ENCODE assay signal across 9 cellular contexts in the genomic region with DNA sequence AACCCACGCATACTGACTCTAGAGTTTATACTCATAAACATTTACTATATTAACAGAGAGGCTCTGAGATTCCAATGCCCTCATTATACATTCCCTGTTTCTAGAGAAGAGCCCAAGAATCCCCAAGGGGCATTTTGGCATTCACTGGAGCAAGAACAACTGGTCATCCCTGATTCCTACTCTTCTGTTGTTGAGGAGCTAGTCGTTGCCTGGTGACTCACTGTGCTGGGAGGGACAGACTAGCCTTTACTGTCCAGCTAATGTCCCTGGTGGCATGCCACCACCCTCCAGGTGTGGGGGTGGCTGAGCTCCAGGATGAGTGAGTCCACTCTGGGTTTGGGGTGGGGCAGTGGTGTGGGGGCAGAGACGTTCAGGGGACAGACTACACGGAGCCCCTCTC. TPM values are rescaled to one million over a fixed set of nuclear protein-coding genes. Genes with fewer than 3 reads are reported as not detected.
DNase-seq lines count a peak whose midpoint lies in the region; ATAC-seq, FAIRE-seq and TF ChIP-seq lines count a peak whose summit lies in the region.
"Had no signal": no experiment of that assay in that cellular context is flagged by ENCODE, and none has a peak within 500 bp of the region (broad histone marks: within the 10 kb centered on the region; RNA-seq: fewer than 3 reads in every experiment).

No MANE protein-coding gene starts in this region.

- in situ Hi-C loops in brain microvascular endothelial cell (cut with HindIII; ENCODE audit: low pct_ligation_motif_present, low sequenced_read_pairs): no loop called here

- H3K27me3 ChIP-seq in brain microvascular endothelial cell (replicated peaks) (no peaks in the 10 kb centered on the region), upper lobe of right lung (no peaks in the 10 kb centered on the region)
- H3K27me3 ChIP-seq: Peyer's patch had no signal

- FAIRE-seq in frontal cortex (lab: Jason Lieb, UNC): no peak

- TF ChIP-seq CTCF in brain microvascular endothelial cell (IDR thresholded peaks at IDR 0.05; ENCODE audit: low read depth, low read length, missing control alignments): no peak
- no peak for TF ChIP-seq CTCF in upper lobe of right lung (IDR thresholded peaks at IDR 0.05)
- TF ChIP-seq CTCF in omental fat pad (IDR thresholded peaks at IDR 0.05): no peak

- no peaks in the 10 kb centered on the region for H3K4me1 ChIP-seq in upper lobe of right lung
- H3K4me1 ChIP-seq: Peyer's patch had no signal

- H3K27ac ChIP-seq in brain microvascular endothelial cell: no peak overlapping the region
- H3K27ac ChIP-seq in upper lobe of right lung: no peak overlapping the region
- H3K27ac ChIP-seq: Peyer's patch had no signal

- no peaks in the 10 kb centered on the region for H3K9me3 ChIP-seq in upper lobe of right lung
- H3K9me3 ChIP-seq: Peyer's patch had no signal

- H3K36me3 ChIP-seq in brain microvascular endothelial cell (replicated peaks) (no peaks in the 10 kb centered on the region), upper lobe of right lung (no peaks in the 10 kb centered on the region)
- H3K36me3 ChIP-seq: Peyer's patch had no signal

- H3K4me3 ChIP-seq in brain microvascular endothelial cell (ENCODE audit: low read depth, low read length) (no peak overlapping the region), upper lobe of right lung (no peak overlapping the region)
- H3K4me3 ChIP-seq: Peyer's patch had no signal

- peak; percentile 40 for ATAC-seq in upper lobe of right lung
- ATAC-seq in omental fat pad (ENCODE audit: low FRiP score): no peak

- DNase-seq in HT-29 (ENCODE audit: low spot score) (peak; percentile 86), brain microvascular endothelial cell (peak; percentile 59), kidney tubule cell (ENCODE audit: low spot score) (peak; percentile 99), upper lobe of right lung (peak; percentile 27), amygdala (lab: John Stamatoyannopoulos, UW) (no peak), frontal cortex (ENCODE audit: low spot score in 2 of 2) (no peak), omental fat pad (ENCODE audit: low spot score) (no peak)
- DNase-seq: NCI-H1694 treated with DMSO at 0.1 percent for 48 hours, Peyer's patch had no signal

- intact Hi-C loops in upper lobe of right lung (cut with DNase I): no loop called here

RNA-seq across cellular contexts. Expression of gene RHOB, which starts 49.2 kb away (rescaled TPM):
- total RNA-seq in HT-29 (2014; rRNA removed; shearing (Covaris generic)): 702 and 712 TPM in 2 replicates
- 191 TPM for total RNA-seq in upper lobe of right lung
- 300 TPM for total RNA-seq in frontal cortex
- 1,000 to 10,000 TPM in 3 of 4 donors, 100 to 1,000 TPM in 1; 917 to 1,730 (median 1,246) TPM for total RNA-seq in omental fat pad

Comparison
In these comparisons a context has a peak if more than half of its experiments do, and no peak if none do; other contexts are left out.
1. DNase-seq: peak in HT-29 (single experiment), brain microvascular endothelial cell (single experiment), kidney tubule cell (single experiment) and upper lobe of right lung (single experiment); none in amygdala (0 of 56), frontal cortex (0 of 2) and omental fat pad (single experiment).